24 cellular contexts compared by ENCODE assay signal in the genomic region with DNA sequence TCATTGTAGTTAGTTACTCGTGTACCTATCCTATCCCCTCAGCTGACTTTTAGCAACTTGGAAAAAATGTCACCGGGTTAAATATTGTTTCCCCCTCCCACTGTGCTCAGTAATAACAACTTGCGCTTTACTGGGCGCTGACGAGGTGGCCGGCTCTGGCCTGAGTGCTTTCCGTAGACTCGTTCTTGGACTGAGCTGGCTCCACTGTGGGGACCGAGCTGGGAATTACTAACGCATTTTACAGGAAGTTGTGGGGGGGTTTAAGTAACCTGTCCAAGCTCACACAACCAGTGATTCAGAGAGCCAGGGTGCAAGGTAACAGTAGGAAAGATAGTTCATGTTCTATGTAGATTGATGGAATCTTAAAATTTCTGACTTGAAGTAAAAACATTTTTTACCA.
DNase-seq lines count a peak whose midpoint lies in the region; ATAC-seq and TF ChIP-seq lines count a peak whose summit lies in the region.
"Had no signal": no experiment of that assay in that cellular context is flagged by ENCODE, and none has a peak within 500 bp of the region (broad histone marks: within the 10 kb centered on the region; RNA-seq: fewer than 3 reads in every experiment).

No MANE protein-coding gene starts in this region.

- H3K27me3 ChIP-seq in endodermal cell (ENCODE audit: control insufficient read depth, insufficient read depth, low read length, poor library complexity, severe bottlenecking) (no peaks in the 10 kb centered on the region), brain microvascular endothelial cell (replicated peaks) (no peaks in the 10 kb centered on the region)
- H3K27me3 ChIP-seq: Peyer's patch had no signal

- H3K27ac Mint-ChIP-seq in endodermal cell (peak overlapping the region; percentile 35), nephron progenitor cell (peak overlapping the region; percentile 77)

- H3K4me3 Mint-ChIP-seq in endodermal cell (no peak overlapping the region), nephron progenitor cell (no peak overlapping the region)

- no peak overlapping the region for H3K27ac ChIP-seq in endodermal cell (ENCODE audit: low read depth, low read length)
- H3K27ac ChIP-seq in brain microvascular endothelial cell = no peak overlapping the region
- H3K27ac ChIP-seq: C4-2B, GM23248, Peyer's patch had no signal

- H3K36me3 ChIP-seq in endodermal cell (ENCODE audit: control insufficient read depth, insufficient read depth, low read length) = no peaks in the 10 kb centered on the region
- no peaks in the 10 kb centered on the region for H3K36me3 ChIP-seq in brain microvascular endothelial cell (replicated peaks)
- H3K36me3 ChIP-seq: Peyer's patch had no signal

- no peak overlapping the region for H3K9ac ChIP-seq in endodermal cell (ENCODE audit: extremely low read depth, low read length, poor library complexity, severe bottlenecking)
- H3K9ac ChIP-seq: GM23248 had no signal

- H3K27me3 Mint-ChIP-seq in endodermal cell (ENCODE audit: insufficient read depth) (no peaks in the 10 kb centered on the region), nephron progenitor cell (ENCODE audit: low read depth, poor library complexity) (no peaks in the 10 kb centered on the region)

- H3K4me1 Mint-ChIP-seq in endodermal cell = peaks cover 21% of the 10 kb centered on the region
- H3K4me1 Mint-ChIP-seq in nephron progenitor cell = peaks cover 7% of the 10 kb centered on the region

- no peaks in the 10 kb centered on the region for H3K9me3 ChIP-seq in endodermal cell (ENCODE audit: control insufficient read depth, low read length)
- H3K9me3 ChIP-seq: Peyer's patch had no signal

- peaks cover 12% of the 10 kb centered on the region for H3K9me3 Mint-ChIP-seq in endodermal cell
- H3K9me3 Mint-ChIP-seq in nephron progenitor cell = peaks cover 11% of the 10 kb centered on the region

- 67 to 77% methylated on average over 4 to 10 of the region's 10 CpGs for WGBS in endodermal cell (ENCODE audit: insufficient coverage in 1 of 2, insufficient read length in 1 of 2), 2 experiments

- no peaks in the 10 kb centered on the region for H3K4me1 ChIP-seq in endodermal cell (ENCODE audit: control insufficient read depth, insufficient read depth, low read length)
- H3K4me1 ChIP-seq: Peyer's patch had no signal

- DNase-seq in ACHN (peak; percentile 60), HK-2 (ENCODE audit: unreplicated experiment) (peak; percentile 30), endodermal cell (no peak), nephron progenitor cell (no peak), amniotic stem cell (lab: John Stamatoyannopoulos, UW) (no peak), brain microvascular endothelial cell (no peak)
- no peak for DNase-seq in activated CD8-positive, alpha-beta memory T cell treated with anti-CD3 and anti-CD28 coated beads for 24 hours
- DNase-seq: DMS53; EL; GF-D8; GM23248; HCEC 1CT; IMR-90; Karpas-422; NCI-H1417; NCI-H187 treated with DMSO at 0.1 percent for 48 hours; NCI-H2107; NCI-H510A treated with DMSO at 0.1 percent for 48 hours; NCI-H774; NK-92 treated with Interleukin-12 subunit alpha and Interleukin-12 subunit beta, amount 100 ng/mL, for 24 hours; Peyer's patch had no signal

- TF ChIP-seq CTCF in endodermal cell (conservative IDR thresholded peaks at IDR 0.05) (no peak), nephron progenitor cell (IDR thresholded peaks at IDR 0.05) (no peak), brain microvascular endothelial cell (IDR thresholded peaks at IDR 0.05; ENCODE audit: low read depth, low read length, missing control alignments) (no peak)

- in situ Hi-C loops in ACHN (cut with HindIII; ENCODE audit: low pct_ligation_motif_present, low pct_unique_long_range_greater_than_20kb, low sequenced_read_pairs) (no loop called here), brain microvascular endothelial cell (cut with HindIII; ENCODE audit: low pct_ligation_motif_present, low sequenced_read_pairs) (no loop called here)

- H3K36me3 Mint-ChIP-seq in endodermal cell (ENCODE audit: low read depth) (peaks cover 7% of the 10 kb centered on the region), nephron progenitor cell (ENCODE audit: low read depth) (peaks cover 4% of the 10 kb centered on the region)

- ATAC-seq in GM18861 (IDR thresholded peaks at IDR 0.05; ENCODE audit: unreplicated experiment) = no peak
- ATAC-seq: SK-N-SH treated with all-trans-retinoic acid at 6 μM for 48 hours had no signal

- H3K4me3 ChIP-seq in endodermal cell (ENCODE audit: low read length) (peak overlapping the region; percentile 51), brain microvascular endothelial cell (ENCODE audit: low read depth, low read length) (no peak overlapping the region)
- H3K4me3 ChIP-seq: GM23248, Peyer's patch had no signal

Comparison
In these comparisons a context has a peak if more than half of its experiments do, and no peak if none do; other contexts are left out.
1. DNase-seq: peak in ACHN (single experiment) and HK-2 (single experiment); none in endodermal cell (single experiment), nephron progenitor cell (single experiment), amniotic stem cell (single experiment), brain microvascular endothelial cell (single experiment) and activated CD8-positive, alpha-beta memory T cell treated with anti-CD3 and anti-CD28 coated beads for 24 hours (single experiment).